Comparison of ENCODE assay signal across 23 cellular contexts in genomic region chr20:8616792-8617191, GRCh38.
DNase-seq lines count a peak whose midpoint lies in the region; ATAC-seq and TF ChIP-seq lines count a peak whose summit lies in the region.
"Had no signal": no experiment of that assay in that cellular context is flagged by ENCODE, and none has a peak within 500 bp of the region (broad histone marks: within the 10 kb centered on the region; RNA-seq: fewer than 3 reads in every experiment).

No MANE protein-coding gene starts in this region.

- DNase-seq in GM04503 (ENCODE audit: low read depth) (peak; percentile 35), SK-N-DZ (ENCODE audit: low spot score) (peak; percentile 40), fibroblast of pulmonary artery (ENCODE audit: low read depth) (peak; percentile 68), sciatic nerve (ENCODE audit: low spot score) (no peak), glomerular visceral epithelial cell (ENCODE audit: extremely low spot score) (no peak), transverse colon (no peak)
- no peak for DNase-seq in stimulated activated effector memory CD8-positive, alpha-beta T cell treated with anti-CD3 and anti-CD28 coated beads, Interleukin-12 subunit alpha, Interleukin-12 subunit beta, amount 100 ng/mL, for 72 hours (ENCODE audit: low spot score in 2 of 2)
- DNase-seq: activated CD4-positive, alpha-beta T cell treated with anti-CD3 and anti-CD28 coated beads for 4 hours; cortex of kidney; HFFc6; mucosa of descending colon; NCI-H1092 treated with DMSO at 0.1 percent for 48 hours; NCI-H2029 treated with DMSO at 0.1 percent for 48 hours; NCI-H526; posterior cingulate gyrus; SHP77; stimulated activated CD4-positive, alpha-beta T cell treated with anti-CD3 and anti-CD28 coated beads, Interleukin-2, amount 100 ng/mL, for 24 hours; T-cell; trophoblast cell had no signal

- no peaks in the 10 kb centered on the region for H3K9me3 Mint-ChIP-seq in stimulated activated effector memory CD8-positive, alpha-beta T cell treated with anti-CD3 and anti-CD28 coated beads, Interleukin-12 subunit alpha, Interleukin-12 subunit beta, amount 100 ng/mL, for 72 hours
- H3K9me3 Mint-ChIP-seq: brain; HFFc6; stimulated activated naive CD8-positive, alpha-beta T cell treated with anti-CD3 and anti-CD28 coated beads, Interleukin-15, Interleukin-2, amounts not matched to agents 100 ng/mL and 50 ng/mL, for 24 hours; T-cell had no signal

- peaks cover 7% of the 10 kb centered on the region for H3K4me1 Mint-ChIP-seq in stimulated activated effector memory CD8-positive, alpha-beta T cell treated with anti-CD3 and anti-CD28 coated beads, Interleukin-12 subunit alpha, Interleukin-12 subunit beta, amount 100 ng/mL, for 72 hours
- H3K4me1 Mint-ChIP-seq: T-cell had no signal

- no peak overlapping the region for H3K4me3 ChIP-seq in fibroblast of pulmonary artery (replicated peaks; ENCODE audit: low read depth, low read length)
- H3K4me3 ChIP-seq in transverse colon = no peak overlapping the region
- H3K4me3 ChIP-seq: BLaER1 treated with 17β-estradiol and CSF1 and Interleukin-3, amounts not matched to agents 10 nM and 100 nM; mucosa of descending colon had no signal

- H3K27me3 ChIP-seq in transverse colon = no peaks in the 10 kb centered on the region
- H3K27me3 ChIP-seq: BLaER1 treated with 17β-estradiol and CSF1 and Interleukin-3, amounts not matched to agents 10 nM and 100 nM had no signal

- intact Hi-C loops in sciatic nerve (cut with DNase I) (no loop called here), transverse colon (cut with DNase I; ENCODE audit: low total_unique reads) (no loop called here)

- no peak for TF ChIP-seq POLR2A in transverse colon (IDR thresholded peaks at IDR 0.05)

- H3K27ac ChIP-seq in transverse colon = no peak overlapping the region
- H3K27ac ChIP-seq: BLaER1 treated with 17β-estradiol and CSF1 and Interleukin-3, amounts not matched to agents 10 nM and 100 nM had no signal

- TF ChIP-seq CTCF in fibroblast of pulmonary artery (IDR thresholded peaks at IDR 0.05; ENCODE audit: low read length, missing control alignments) (no peak), transverse colon (IDR thresholded peaks at IDR 0.05) (no peak)

- peak; percentile 41 for ATAC-seq in sciatic nerve
- no peak for ATAC-seq in stimulated activated effector memory CD8-positive, alpha-beta T cell treated with anti-CD3 and anti-CD28 coated beads, Interleukin-12 subunit alpha, Interleukin-12 subunit beta, amount 100 ng/mL, for 72 hours
- ATAC-seq: mucosa of descending colon, T-cell had no signal

- no peak overlapping the region for H3K4me3 Mint-ChIP-seq in stimulated activated effector memory CD8-positive, alpha-beta T cell treated with anti-CD3 and anti-CD28 coated beads, Interleukin-12 subunit alpha, Interleukin-12 subunit beta, amount 100 ng/mL, for 72 hours
- H3K4me3 Mint-ChIP-seq: activated naive CD8-positive, alpha-beta T cell; brain; HFFc6; stimulated activated naive CD8-positive, alpha-beta T cell treated with anti-CD3 and anti-CD28 coated beads, Interleukin-15, Interleukin-2, amounts not matched to agents 100 ng/mL and 50 ng/mL, for 24 hours; T-cell had no signal

- H3K27ac Mint-ChIP-seq in stimulated activated effector memory CD8-positive, alpha-beta T cell treated with anti-CD3 and anti-CD28 coated beads, Interleukin-12 subunit alpha, Interleukin-12 subunit beta, amount 100 ng/mL, for 72 hours = no peak overlapping the region
- H3K27ac Mint-ChIP-seq: activated naive CD8-positive, alpha-beta T cell; HFFc6; stimulated activated naive CD8-positive, alpha-beta T cell treated with anti-CD3 and anti-CD28 coated beads, Interleukin-15, Interleukin-2, amounts not matched to agents 100 ng/mL and 50 ng/mL, for 24 hours; T-cell had no signal

- no peaks in the 10 kb centered on the region for H3K4me1 ChIP-seq in transverse colon
- H3K4me1 ChIP-seq: BLaER1 treated with 17β-estradiol and CSF1 and Interleukin-3, amounts not matched to agents 10 nM and 100 nM had no signal

- H3K36me3 ChIP-seq in transverse colon = no peaks in the 10 kb centered on the region
- H3K36me3 ChIP-seq: BLaER1 treated with 17β-estradiol and CSF1 and Interleukin-3, amounts not matched to agents 10 nM and 100 nM had no signal

- no peak for TF ChIP-seq EP300 in transverse colon (IDR thresholded peaks at IDR 0.05; ENCODE audit: low read depth)

- in situ Hi-C loops in transverse colon (cut with MboI; ENCODE audit: low pct_ligation_motif_present in 1 of 4, low pct_unique_long_range_greater_than_20kb in 1 of 4, low sequenced_read_pairs in 3 of 4) = no loop called here

- H3K9me3 ChIP-seq in transverse colon = no peaks in the 10 kb centered on the region
- H3K9me3 ChIP-seq: mucosa of descending colon had no signal

- no peaks in the 10 kb centered on the region for H3K36me3 Mint-ChIP-seq in stimulated activated effector memory CD8-positive, alpha-beta T cell treated with anti-CD3 and anti-CD28 coated beads, Interleukin-12 subunit alpha, Interleukin-12 subunit beta, amount 100 ng/mL, for 72 hours
- H3K36me3 Mint-ChIP-seq: activated naive CD8-positive, alpha-beta T cell; brain; T-cell had no signal

Comparison
In these comparisons a context has a peak if more than half of its experiments do, and no peak if none do; other contexts are left out.
1. DNase-seq: peak in GM04503 (single experiment), SK-N-DZ (single experiment) and fibroblast of pulmonary artery (single experiment); none in sciatic nerve (single experiment), glomerular visceral epithelial cell (single experiment), stimulated activated effector memory CD8-positive, alpha-beta T cell treated with anti-CD3 and anti-CD28 coated beads, Interleukin-12 subunit alpha, Interleukin-12 subunit beta, amount 100 ng/mL, for 72 hours (0 of 2) and transverse colon (single experiment).